Comparison of ENCODE assay signal across 23 cellular contexts in genomic region chr5:142307491-142307890, GRCh38. TPM values are rescaled to one million over a fixed set of nuclear protein-coding genes. Genes with fewer than 3 reads are reported as not detected.
"Had no signal": no experiment of that assay in that cellular context is flagged by ENCODE, and none has a peak within 500 bp of the region (broad histone marks: within the 10 kb centered on the region; RNA-seq: fewer than 3 reads in every experiment).

No MANE protein-coding gene starts in this region.

- H3K4me1 ChIP-seq: neural progenitor cell had no signal

- H3K4me3 Mint-ChIP-seq: activated CD4-positive, alpha-beta memory T cell treated with anti-CD3 and anti-CD28 coated beads, Interleukin-2, amount 10 ng/mL, durations not matched to agents 7 days and 5 days; activated CD4-positive, alpha-beta T cell treated with anti-CD3 and anti-CD28 coated beads, Interleukin-2, amount 10 ng/mL, durations not matched to agents 7 days and 5 days; activated CD8-positive, alpha-beta memory T cell treated with anti-CD3 and anti-CD28 coated beads, Interleukin-2, amount 10 ng/mL, durations not matched to agents 7 days and 5 days; activated T-cell treated with anti-CD3 and anti-CD28 coated beads, Interleukin-2, amount 50 U/mL, for 72 hours; central memory CD8-positive, alpha-beta T cell; dendritic cell treated with granulocyte-macrophage colony-stimulating factor and Interleukin-4, amounts not matched to agents 40 ng/mL and 50 ng/mL, for 4 days; naive thymus-derived CD8-positive, alpha-beta T cell; neural progenitor cell had no signal

- H3K27ac Mint-ChIP-seq: activated CD4-positive, alpha-beta memory T cell treated with anti-CD3 and anti-CD28 coated beads, Interleukin-2, amount 10 ng/mL, durations not matched to agents 7 days and 5 days; activated CD4-positive, alpha-beta T cell treated with anti-CD3 and anti-CD28 coated beads, Interleukin-2, amount 10 ng/mL, durations not matched to agents 7 days and 5 days; activated CD8-positive, alpha-beta memory T cell treated with anti-CD3 and anti-CD28 coated beads, Interleukin-2, amount 10 ng/mL, durations not matched to agents 7 days and 5 days; activated naive CD4-positive, alpha-beta T cell treated with anti-CD3 and anti-CD28 coated beads, Interleukin-2, amount 50 U/mL, for 72 hours; activated T-cell treated with anti-CD3 and anti-CD28 coated beads, Interleukin-2, amount 50 U/mL, for 72 hours; dendritic cell treated with granulocyte-macrophage colony-stimulating factor and Interleukin-4, amounts not matched to agents 40 ng/mL and 50 ng/mL, for 4 days; naive thymus-derived CD8-positive, alpha-beta T cell; neural progenitor cell had no signal

- H3K27ac ChIP-seq: neural progenitor cell, right atrium auricular region, thoracic aorta had no signal

- H3K36me3 Mint-ChIP-seq: activated CD8-positive, alpha-beta memory T cell treated with anti-CD3 and anti-CD28 coated beads, Interleukin-2, amount 10 ng/mL, durations not matched to agents 7 days and 5 days; activated naive CD4-positive, alpha-beta T cell treated with anti-CD3 and anti-CD28 coated beads, Interleukin-2, amount 50 U/mL, for 72 hours; naive thymus-derived CD8-positive, alpha-beta T cell had no signal

- H3K4me1 Mint-ChIP-seq: activated CD4-positive, alpha-beta memory T cell treated with anti-CD3 and anti-CD28 coated beads, Interleukin-2, amount 10 ng/mL, durations not matched to agents 7 days and 5 days; activated CD8-positive, alpha-beta memory T cell treated with anti-CD3 and anti-CD28 coated beads, Interleukin-2, amount 10 ng/mL, durations not matched to agents 7 days and 5 days; central memory CD8-positive, alpha-beta T cell had no signal

- H3K4me3 ChIP-seq: neural progenitor cell, right atrium auricular region, thoracic aorta had no signal

- DNase-seq: activated CD4-positive, alpha-beta memory T cell treated with anti-CD3 and anti-CD28 coated beads, Interleukin-2, amount 10 ng/mL, durations not matched to agents 7 days and 5 days; activated CD4-positive, alpha-beta T cell treated with anti-CD3 and anti-CD28 coated beads for 1 hour; activated CD4-positive, alpha-beta T cell treated with anti-CD3 and anti-CD28 coated beads, Interleukin-2, amount 10 ng/mL, durations not matched to agents 7 days and 5 days; activated CD8-positive, alpha-beta memory T cell treated with anti-CD3 and anti-CD28 coated beads, Interleukin-2, amount 10 ng/mL, durations not matched to agents 7 days and 5 days; activated naive CD4-positive, alpha-beta T cell; activated T-cell treated with anti-CD3 and anti-CD28 coated beads, Interleukin-2, amount 50 U/mL, for 72 hours; anterior cingulate cortex; effector CD4-positive, alpha-beta T cell; glutamatergic neuron; left cardiac atrium; left ventricle myocardium superior; naive thymus-derived CD8-positive, alpha-beta T cell; occipital lobe; stimulated activated CD4-positive, alpha-beta T cell treated with anti-CD3 and anti-CD28 coated beads, Interleukin-4, amount 100 ng/mL, for 1 hour; stimulated activated naive CD8-positive, alpha-beta T cell treated with anti-CD3 and anti-CD28 coated beads, Interleukin-15, Interleukin-2, amounts not matched to agents 100 U/mL and 50 U/mL, for 24 hours; T-helper 2 cell; trophoblast cell had no signal

- ATAC-seq: activated CD8-positive, alpha-beta memory T cell treated with anti-CD3 and anti-CD28 coated beads, Interleukin-2, amount 10 ng/mL, durations not matched to agents 7 days and 5 days; activated naive CD4-positive, alpha-beta T cell treated with anti-CD3 and anti-CD28 coated beads, Interleukin-2, amount 50 U/mL, for 72 hours; activated T-cell treated with anti-CD3 and anti-CD28 coated beads, Interleukin-2, amount 50 U/mL, for 72 hours; left cardiac atrium; left ventricle myocardium superior; naive thymus-derived CD8-positive, alpha-beta T cell; stimulated activated naive CD8-positive, alpha-beta T cell treated with anti-CD3 and anti-CD28 coated beads, Interleukin-15, Interleukin-2, amounts not matched to agents 100 U/mL and 50 U/mL, for 24 hours had no signal

- H3K36me3 ChIP-seq: neural progenitor cell had no signal

- H2AFZ ChIP-seq: neural progenitor cell had no signal

- H3K9me3 ChIP-seq: right atrium auricular region, thoracic aorta had no signal

- H3K27me3 ChIP-seq: neural progenitor cell, right atrium auricular region had no signal

- H3K9me3 Mint-ChIP-seq: activated CD4-positive, alpha-beta memory T cell treated with anti-CD3 and anti-CD28 coated beads, Interleukin-2, amount 10 ng/mL, durations not matched to agents 7 days and 5 days; activated CD4-positive, alpha-beta T cell treated with anti-CD3 and anti-CD28 coated beads, Interleukin-2, amount 10 ng/mL, durations not matched to agents 7 days and 5 days; activated naive CD4-positive, alpha-beta T cell treated with anti-CD3 and anti-CD28 coated beads, Interleukin-2, amount 50 U/mL, for 72 hours; activated T-cell treated with anti-CD3 and anti-CD28 coated beads, Interleukin-2, amount 50 U/mL, for 72 hours; central memory CD8-positive, alpha-beta T cell; dendritic cell treated with granulocyte-macrophage colony-stimulating factor and Interleukin-4, amounts not matched to agents 40 ng/mL and 50 ng/mL, for 4 days; naive thymus-derived CD8-positive, alpha-beta T cell; neural progenitor cell had no signal

- H3K4me2 ChIP-seq: neural progenitor cell had no signal

- H3K9ac ChIP-seq: neural progenitor cell had no signal

RNA-seq across cellular contexts. Expression of gene SPRY4, which starts 17.3 kb away (rescaled TPM):
- total RNA-seq: naive thymus-derived CD8-positive, alpha-beta T cell had no signal
- polyA plus RNA-seq: naive thymus-derived CD8-positive, alpha-beta T cell had no signal
